In genomic region chr11:66545701-66546367, GRCh38 we compare ENCODE assay signal across 8 cellular contexts. TPM values are rescaled to one million over a fixed set of nuclear protein-coding genes. Genes with fewer than 3 reads are reported as not detected.
DNase-seq lines count a peak whose midpoint lies in the region; ATAC-seq, FAIRE-seq and TF ChIP-seq lines count a peak whose summit lies in the region.

Gene ZDHHC24, minus strand, starts transcription at chr11:66546048. Its CDS starts 45 bp downstream, at chr11:66546003.

- H3K9me3 ChIP-seq in SU-DHL-6 (ENCODE audit: insufficient read depth, low read length) = no peaks in the 10 kb centered on the region
- no peaks in the 10 kb centered on the region for H3K9me3 ChIP-seq in pancreas
- H3K9me3 ChIP-seq in tibial nerve = no peaks in the 10 kb centered on the region

- no peaks in the 10 kb centered on the region for H3K9me2 ChIP-seq in SU-DHL-6 (replicated peaks; ENCODE audit: insufficient read depth, low read length)

- WGBS in pancreas, 2 donors = 0% methylated on average over 54 to 71 of the region's 71 CpGs
- WGBS in tibial nerve, 2 donors = 0% methylated on average over 33 to 61 of the region's 71 CpGs

- peak within 1 kb of the TSS; percentile 77 for H2AFZ ChIP-seq in SU-DHL-6 (ENCODE audit: low read depth, low read length, severe bottlenecking)

- peak within 1 kb of the TSS; percentile 83 for H3K4me3 Mint-ChIP-seq in activated naive CD8-positive, alpha-beta T cell treated with anti-CD3 and anti-CD28 coated beads, Interleukin-2, amount 10 ng/mL, durations not matched to agents 7 days and 5 days

- peak within 1 kb of the TSS; percentile 65 for H3K27ac Mint-ChIP-seq in activated naive CD8-positive, alpha-beta T cell treated with anti-CD3 and anti-CD28 coated beads, Interleukin-2, amount 10 ng/mL, durations not matched to agents 7 days and 5 days

- peaks cover 16% of the 10 kb centered on the region for H3F3A ChIP-seq in SU-DHL-6 (ENCODE audit: insufficient read depth)

- H3K36me3 Mint-ChIP-seq in activated naive CD8-positive, alpha-beta T cell treated with anti-CD3 and anti-CD28 coated beads, Interleukin-2, amount 10 ng/mL, durations not matched to agents 7 days and 5 days = peaks cover 19% of the 10 kb centered on the region

- TF ChIP-seq EP300 in tibial nerve (IDR thresholded peaks at IDR 0.05) = peak; percentile 72 to 78

- no peaks in the 10 kb centered on the region for H3K79me2 ChIP-seq in SU-DHL-6 (ENCODE audit: insufficient read depth, low read length)

- H3K27me3 ChIP-seq in SU-DHL-6 (ENCODE audit: low read length) (no peaks in the 10 kb centered on the region), pancreas (no peaks in the 10 kb centered on the region), tibial nerve (no peaks in the 10 kb centered on the region)

- ATAC-seq in HG02623 (IDR thresholded peaks at IDR 0.05; ENCODE audit: unreplicated experiment) (peak; percentile 66), Right ventricle myocardium superior (ENCODE audit: poor library complexity) (peak; percentile 99), pancreas (peak; percentile 97 to 98 (median 98))
- ATAC-seq in activated naive CD8-positive, alpha-beta T cell treated with anti-CD3 and anti-CD28 coated beads, Interleukin-2, amount 10 ng/mL, durations not matched to agents 7 days and 5 days (ENCODE audit: low read depth) = peak; percentile 86

- H3K27me3 Mint-ChIP-seq in activated naive CD8-positive, alpha-beta T cell treated with anti-CD3 and anti-CD28 coated beads, Interleukin-2, amount 10 ng/mL, durations not matched to agents 7 days and 5 days = peaks cover 7% of the 10 kb centered on the region

- DNase-seq in GM10248 (ENCODE audit: extremely low spot score) (peak; percentile 99), NCI-H1105 (lab: John Stamatoyannopoulos, UW) (peak; percentile 92), Right ventricle myocardium superior (peak; percentile 99), pancreas (peak; percentile 96 to 99 (median 97)), tibial nerve (ENCODE audit: low spot score in 2 of 2) (peak; percentile 94 to 95)
- DNase-seq in activated naive CD8-positive, alpha-beta T cell treated with anti-CD3 and anti-CD28 coated beads, Interleukin-2, amount 10 ng/mL, durations not matched to agents 7 days and 5 days = peak; percentile 90

- H3K4me1 ChIP-seq in pancreas (peaks cover 0 to 15% (median 0%) of the 10 kb centered on the region in 3 donors), tibial nerve (peaks cover 4 to 56% (median 24%) of the 10 kb centered on the region in 4 donors)

- TF ChIP-seq CTCF in GM10248 (IDR thresholded peaks at IDR 0.05; ENCODE audit: control extremely low read depth, extremely low read depth, low read depth, missing control alignments) = no peak
- no peak for TF ChIP-seq CTCF in SU-DHL-6 (IDR thresholded peaks at IDR 0.05; ENCODE audit: insufficient read depth, low read length, poor library complexity, severe bottlenecking)
- no peak for TF ChIP-seq CTCF in pancreas (IDR thresholded peaks at IDR 0.05)
- peak in 1 of 5 experiments; percentile 20 for TF ChIP-seq CTCF in tibial nerve (IDR thresholded peaks at IDR 0.05)

- H3K4me1 Mint-ChIP-seq in activated naive CD8-positive, alpha-beta T cell treated with anti-CD3 and anti-CD28 coated beads, Interleukin-2, amount 10 ng/mL, durations not matched to agents 7 days and 5 days = peaks cover 25% of the 10 kb centered on the region

- CTCF ChIA-PET in GM10248 (lab: Yijun Ruan, JAX) = interaction anchor here (0.7 to 2.1 kb wide), 9 partner anchors 12 to 160 kb away, joined by 3 to 8 read pairs (median 5); partner anchors contain the start of genes DPP3 and RBM4B

- TF ChIP-seq POLR2A in tibial nerve (IDR thresholded peaks at IDR 0.05) = peak in 1 of 2 donors; percentile 35

- no peaks in the 10 kb centered on the region for H3K9me3 Mint-ChIP-seq in activated naive CD8-positive, alpha-beta T cell treated with anti-CD3 and anti-CD28 coated beads, Interleukin-2, amount 10 ng/mL, durations not matched to agents 7 days and 5 days

- H3K36me3 ChIP-seq in SU-DHL-6 (ENCODE audit: low read length) = no peaks in the 10 kb centered on the region
- H3K36me3 ChIP-seq in pancreas = no peaks in the 10 kb centered on the region
- H3K36me3 ChIP-seq in tibial nerve = peaks cover 0 to 28% (median 0%) of the 10 kb centered on the region in 3 donors

- POLR2A ChIA-PET in GM10248 (lab: Yijun Ruan, JAX) = interaction anchor here (0.6 to 1.9 kb wide), 6 partner anchors 13 to 132 kb away, joined by 3 to 7 read pairs (median 4); partner anchors contain the start of genes CTSF, RBM4 and RBM4B
- POLR2A ChIA-PET in activated naive CD8-positive, alpha-beta T cell treated with anti-CD3 and anti-CD28 coated beads, Interleukin-2, amount 10 ng/mL, durations not matched to agents 7 days and 5 days (lab: Charles Lee) = interaction anchor here (0.5 to 6.0 kb wide), 17 partner anchors 9 to 310 kb away, joined by 3 to 37 read pairs (median 5); partner anchors contain the start of genes CTSF, DPP3, PELI3 and RBM14

- no peaks in the 10 kb centered on the region for H4K20me1 ChIP-seq in SU-DHL-6 (ENCODE audit: low read depth, low read length)

- H3K27ac ChIP-seq in SU-DHL-6 (ENCODE audit: low read depth, low read length) (peak within 1 kb of the TSS; percentile 67), pancreas (peak within 1 kb of the TSS; percentile 33 to 83 (median 54)), tibial nerve (peak within 1 kb of the TSS; percentile 27 to 81 (median 72))

- intact Hi-C loops in Right ventricle myocardium superior (cut with DNase I) (no loop called here), pancreas (cut with DNase I) (no loop called here)

- peak within 1 kb of the TSS; percentile 87 for H3K4me3 ChIP-seq in SU-DHL-6 (ENCODE audit: insufficient read depth, low read length, poor library complexity, severe bottlenecking)
- peak within 1 kb of the TSS; percentile 82 to 94 (median 90) for H3K4me3 ChIP-seq in pancreas
- H3K4me3 ChIP-seq in tibial nerve = peak within 1 kb of the TSS; percentile 65 to 98 (median 72)

- FAIRE-seq in pancreas (lab: Jason Lieb, UNC) = peak; percentile 67

- H3K4me2 ChIP-seq in SU-DHL-6 (ENCODE audit: low read depth, low read length, poor library complexity, severe bottlenecking) = peak within 1 kb of the TSS; percentile 96

- H3K9ac ChIP-seq in SU-DHL-6 (ENCODE audit: low read length) = peak within 1 kb of the TSS; percentile 81

RNA-seq across cellular contexts. Expression of gene ZDHHC24, which starts in this region (rescaled TPM):
- 10 to 100 TPM; 22.1 to 23.0 TPM for total RNA-seq in activated naive CD8-positive, alpha-beta T cell treated with anti-CD3 and anti-CD28 coated beads, Interleukin-2, amount 10 ng/mL, durations not matched to agents 7 days and 5 days
- 4.4 TPM for total RNA-seq in Right ventricle myocardium superior
- total RNA-seq in pancreas = 10 to 100 TPM in 2 of 6 donors, 1 to 10 TPM in 4; 7.0 to 11.4 (median 8.3) TPM
- 1 to 10 TPM; 7.0 to 7.5 TPM for polyA plus RNA-seq in pancreas
- total RNA-seq in tibial nerve = 10 to 100 TPM; 15.3 to 17.7 (median 16.6) TPM

Comparison
In these comparisons a context has a peak if more than half of its experiments do, and no peak if none do; other contexts are left out.
1. Peak in every context shown above with its lines: DNase-seq, ATAC-seq, H3K4me3 ChIP-seq and H3K27ac ChIP-seq.